8 cellular contexts compared by ENCODE assay signal in the genomic region with DNA sequence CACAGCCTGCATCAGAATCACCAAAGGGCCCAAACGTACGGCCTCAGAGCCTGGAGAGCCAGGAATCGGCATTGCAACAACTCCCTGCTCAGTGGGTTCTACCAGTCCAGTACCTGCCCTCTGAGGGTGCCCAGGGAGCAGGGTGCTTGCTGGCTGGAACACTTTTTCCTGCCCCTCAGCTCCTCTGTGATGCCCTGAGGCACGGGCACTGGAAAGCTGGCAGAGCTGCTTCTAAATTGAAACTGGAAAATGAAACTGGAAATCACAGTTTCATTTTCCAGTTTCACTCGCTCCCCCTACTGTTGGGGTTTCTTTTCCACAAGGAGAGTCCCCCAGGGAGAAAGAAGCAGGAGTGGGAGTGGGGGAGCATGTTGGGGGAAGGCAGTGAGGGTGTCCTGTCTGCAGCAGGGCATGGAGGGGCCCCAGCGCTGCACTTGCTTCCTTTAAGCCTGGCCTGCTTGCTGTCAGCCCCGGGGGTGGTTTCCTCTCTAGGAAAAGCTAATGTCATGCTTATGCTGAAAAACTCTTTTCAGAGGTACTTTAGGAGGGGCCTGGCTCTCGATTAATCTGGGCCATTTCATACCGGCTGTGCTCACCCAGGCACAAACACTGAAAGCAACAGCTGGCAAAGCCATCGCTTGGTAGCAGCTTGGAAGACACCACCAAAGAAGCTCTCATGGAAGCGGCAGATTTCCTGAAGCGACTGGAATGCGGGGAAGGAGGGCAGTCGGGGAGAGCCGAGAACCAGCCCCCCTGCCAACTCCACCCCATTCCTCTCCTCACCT. TPM values are rescaled to one million over a fixed set of nuclear protein-coding genes. Genes with fewer than 3 reads are reported as not detected.
DNase-seq lines count a peak whose midpoint lies in the region; TF ChIP-seq lines count a peak whose summit lies in the region.

No MANE protein-coding gene starts in this region.

- in situ Hi-C loops in GM13977 (cut with MboI; ENCODE audit: low pct_unique_long_range_greater_than_20kb, low sequenced_read_pairs, unreplicated experiment), result no loop called here

- H3K27ac Mint-ChIP-seq in activated naive CD4-positive, alpha-beta T cell treated with anti-CD3 and anti-CD28 coated beads for 36 hours, result peak overlapping the region; percentile 25
- H3K27ac Mint-ChIP-seq in stimulated activated naive CD8-positive, alpha-beta T cell treated with anti-CD3 and anti-CD28 coated beads, Interleukin-15, Interleukin-2, amounts not matched to agents 100 ng/mL and 50 ng/mL, for 24 hours, result peak overlapping the region; percentile 72
- H3K27ac Mint-ChIP-seq in nephron progenitor cell, result no peak overlapping the region

- intact Hi-C loops in activated naive CD4-positive, alpha-beta T cell treated with anti-CD3 and anti-CD28 coated beads for 36 hours (cut with micrococcal nuclease), result loop anchor here (1.0 kb wide), 2 partner anchors 27 to 53 kb away; no protein-coding TSS in a partner anchor

- H3K36me3 ChIP-seq in hepatocyte (replicated peaks; ENCODE audit: insufficient read depth, low read depth), result no peaks in the 10 kb centered on the region

- no peak overlapping the region for H3K4me2 ChIP-seq in hepatocyte

- H3K36me3 Mint-ChIP-seq in activated naive CD4-positive, alpha-beta T cell treated with anti-CD3 and anti-CD28 coated beads for 36 hours (ENCODE audit: low read depth), result peaks cover 28% of the 10 kb centered on the region
- peaks cover 36% of the 10 kb centered on the region for H3K36me3 Mint-ChIP-seq in stimulated activated naive CD8-positive, alpha-beta T cell treated with anti-CD3 and anti-CD28 coated beads, Interleukin-15, Interleukin-2, amounts not matched to agents 100 ng/mL and 50 ng/mL, for 24 hours (ENCODE audit: low read depth)
- H3K36me3 Mint-ChIP-seq in nephron progenitor cell (ENCODE audit: low read depth), result no peaks in the 10 kb centered on the region

- no peak overlapping the region for H2AFZ ChIP-seq in hepatocyte

- 65% methylated on average over 15 of the region's 15 CpGs for WGBS in hepatocyte (ENCODE audit: low lambda C conversion rate, missing lambda C conversion rate)

- H3K4me3 Mint-ChIP-seq in activated naive CD4-positive, alpha-beta T cell treated with anti-CD3 and anti-CD28 coated beads for 36 hours, result peak overlapping the region; percentile 48
- H3K4me3 Mint-ChIP-seq in stimulated activated naive CD8-positive, alpha-beta T cell treated with anti-CD3 and anti-CD28 coated beads, Interleukin-15, Interleukin-2, amounts not matched to agents 100 ng/mL and 50 ng/mL, for 24 hours, result peak overlapping the region; percentile 65
- no peak overlapping the region for H3K4me3 Mint-ChIP-seq in nephron progenitor cell

- peak; percentile 68 for DNase-seq in activated naive CD4-positive, alpha-beta T cell treated with anti-CD3 and anti-CD28 coated beads for 36 hours
- no peak for DNase-seq in activated naive CD4-positive, alpha-beta T cell treated with Interleukin-2 at 50 U/mL for 16 hours
- DNase-seq in activated CD4-positive, CD25-positive, alpha-beta regulatory T cell treated with anti-CD3 and anti-CD28 coated beads, Interleukin-2, amount 50 U/mL, for 72 hours, result peak; percentile 29
- DNase-seq in hepatocyte (ENCODE audit: low spot score) (no peak), nephron progenitor cell (no peak), NCI-H748 treated with DMSO at 0.1 percent for 48 hours (lab: John Stamatoyannopoulos, UW) (no peak), GM13977 (ENCODE audit: low spot score) (no peak)

- peak overlapping the region; percentile 2 for H3K27ac ChIP-seq in hepatocyte

- H3K4me1 ChIP-seq in hepatocyte (ENCODE audit: insufficient read depth), result peaks cover 35% of the 10 kb centered on the region

- no peaks in the 10 kb centered on the region for H3K9me3 ChIP-seq in hepatocyte (ENCODE audit: low read depth)

- TF ChIP-seq CTCF in hepatocyte (IDR thresholded peaks at IDR 0.05; ENCODE audit: poor library complexity), result no peak
- no peak for TF ChIP-seq CTCF in nephron progenitor cell (IDR thresholded peaks at IDR 0.05)
- no peak for TF ChIP-seq CTCF in GM13977 (IDR thresholded peaks at IDR 0.05; ENCODE audit: extremely low read depth, insufficient read depth, missing control alignments)

- H3K9me3 Mint-ChIP-seq in activated naive CD4-positive, alpha-beta T cell treated with anti-CD3 and anti-CD28 coated beads for 36 hours, result no peaks in the 10 kb centered on the region
- H3K9me3 Mint-ChIP-seq in stimulated activated naive CD8-positive, alpha-beta T cell treated with anti-CD3 and anti-CD28 coated beads, Interleukin-15, Interleukin-2, amounts not matched to agents 100 ng/mL and 50 ng/mL, for 24 hours, result no peaks in the 10 kb centered on the region
- H3K9me3 Mint-ChIP-seq in nephron progenitor cell, result peaks cover 9% of the 10 kb centered on the region

- H3K27me3 ChIP-seq in hepatocyte, result no peaks in the 10 kb centered on the region

- no peaks in the 10 kb centered on the region for H3K79me2 ChIP-seq in hepatocyte

- CTCF ChIA-PET in activated naive CD4-positive, alpha-beta T cell treated with anti-CD3 and anti-CD28 coated beads for 36 hours (lab: Charles Lee), result interaction anchor here (0.7 to 4.2 kb wide), 14 partner anchors 9 to 78 kb away, joined by 3 to 37 read pairs (median 7); no protein-coding TSS in a partner anchor

- no peak overlapping the region for H3K4me3 ChIP-seq in hepatocyte

- no peaks in the 10 kb centered on the region for H3K9me2 ChIP-seq in hepatocyte (replicated peaks; ENCODE audit: insufficient read depth)

- H3K27me3 Mint-ChIP-seq in activated naive CD4-positive, alpha-beta T cell treated with anti-CD3 and anti-CD28 coated beads for 36 hours (ENCODE audit: low read depth), result no peaks in the 10 kb centered on the region
- no peaks in the 10 kb centered on the region for H3K27me3 Mint-ChIP-seq in stimulated activated naive CD8-positive, alpha-beta T cell treated with anti-CD3 and anti-CD28 coated beads, Interleukin-15, Interleukin-2, amounts not matched to agents 100 ng/mL and 50 ng/mL, for 24 hours
- H3K27me3 Mint-ChIP-seq in nephron progenitor cell (ENCODE audit: low read depth, poor library complexity), result peaks cover 7% of the 10 kb centered on the region

- peaks cover 73% of the 10 kb centered on the region for H3K4me1 Mint-ChIP-seq in activated naive CD4-positive, alpha-beta T cell treated with anti-CD3 and anti-CD28 coated beads for 36 hours (ENCODE audit: low read depth)
- H3K4me1 Mint-ChIP-seq in stimulated activated naive CD8-positive, alpha-beta T cell treated with anti-CD3 and anti-CD28 coated beads, Interleukin-15, Interleukin-2, amounts not matched to agents 100 ng/mL and 50 ng/mL, for 24 hours (ENCODE audit: low read depth), result peaks cover 97% of the 10 kb centered on the region
- H3K4me1 Mint-ChIP-seq in nephron progenitor cell, result peaks cover 37% of the 10 kb centered on the region

- no peaks in the 10 kb centered on the region for H4K20me1 ChIP-seq in hepatocyte (ENCODE audit: insufficient read depth, poor library complexity, severe bottlenecking)

RNA-seq across cellular contexts. Expression of gene IRF1, which starts 26.2 kb away (rescaled TPM):
- 10 to 100 TPM; 84.3 to 88.4 TPM for total RNA-seq in activated naive CD4-positive, alpha-beta T cell treated with anti-CD3 and anti-CD28 coated beads for 36 hours
- total RNA-seq in hepatocyte, result 25.6 and 30.9 TPM in 2 replicates
- 35.8 and 44.8 TPM in 2 replicates for polyA plus RNA-seq in hepatocyte

Comparison
In these comparisons a context has a peak if more than half of its experiments do, and no peak if none do; other contexts are left out.
1. DNase-seq: peak in activated naive CD4-positive, alpha-beta T cell treated with anti-CD3 and anti-CD28 coated beads for 36 hours (single experiment) and activated CD4-positive, CD25-positive, alpha-beta regulatory T cell treated with anti-CD3 and anti-CD28 coated beads, Interleukin-2, amount 50 U/mL, for 72 hours (single experiment); none in activated naive CD4-positive, alpha-beta T cell treated with Interleukin-2 at 50 U/mL for 16 hours (single experiment), hepatocyte (single experiment), nephron progenitor cell (single experiment), NCI-H748 treated with DMSO at 0.1 percent for 48 hours (single experiment) and GM13977 (single experiment).